ENCODE assay signal across 13 cellular contexts in the genomic region with DNA sequence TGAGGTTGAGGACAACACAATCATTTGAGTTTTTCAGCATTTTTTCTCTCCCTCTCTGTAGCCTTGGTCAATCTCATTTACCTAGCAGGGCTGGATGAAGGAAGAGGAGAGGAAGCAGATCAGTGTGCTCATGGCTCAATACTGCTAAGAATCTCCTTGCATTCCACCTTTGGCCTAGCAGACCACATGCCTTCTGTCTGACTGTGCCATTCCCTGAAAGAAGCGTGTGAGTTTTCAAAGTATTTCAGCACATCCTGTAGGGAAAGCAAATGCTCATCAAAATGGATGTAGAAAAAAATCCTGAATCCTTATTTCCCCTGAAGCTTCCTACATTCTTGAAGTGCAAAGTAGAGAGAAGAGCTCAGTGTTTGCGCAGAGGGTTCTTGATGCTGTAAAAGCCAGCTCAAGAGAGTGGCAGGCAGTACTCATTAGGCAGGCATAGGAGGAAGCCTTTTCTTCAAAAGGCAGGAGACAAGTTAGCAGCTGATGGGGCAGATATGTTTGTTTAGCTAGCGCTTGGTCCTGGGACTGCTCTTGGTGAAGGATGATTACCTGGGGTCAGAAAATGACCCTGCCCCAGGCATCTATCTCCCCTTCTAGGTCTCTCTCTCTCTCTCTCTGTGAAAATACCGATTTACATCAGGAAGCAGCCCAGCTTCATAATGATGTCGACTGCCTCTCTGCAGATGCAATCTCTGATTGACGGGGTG. TPM values are rescaled to one million over a fixed set of nuclear protein-coding genes. Genes with fewer than 3 reads are reported as not detected.
DNase-seq lines count a peak whose midpoint lies in the region; ATAC-seq, FAIRE-seq and TF ChIP-seq lines count a peak whose summit lies in the region.
"Had no signal": no experiment of that assay in that cellular context is flagged by ENCODE, and none has a peak within 500 bp of the region (broad histone marks: within the 10 kb centered on the region; RNA-seq: fewer than 3 reads in every experiment).

No MANE protein-coding gene starts in this region.

- no peak overlapping the region for H3K27ac Mint-ChIP-seq in T-cell
- H3K27ac Mint-ChIP-seq: CD4-positive, alpha-beta T cell had no signal

- intact Hi-C loops in ascending aorta (cut with DNase I), result no loop called here

- no peaks in the 10 kb centered on the region for H3K27me3 ChIP-seq in ascending aorta
- H3K27me3 ChIP-seq in Karpas-422 (ENCODE audit: low read length), result no peaks in the 10 kb centered on the region
- H3K27me3 ChIP-seq: vagina had no signal

- peaks cover 10 to 13% (median 10%) of the 10 kb centered on the region in 3 donors for H3K4me1 Mint-ChIP-seq in T-cell

- H3K4me3 ChIP-seq in cardiac fibroblast (replicated peaks in 1 of 2; ENCODE audit: low read depth in 2 of 2, low read length in 2 of 2) (no peak overlapping the region), ascending aorta (no peak overlapping the region), Karpas-422 (ENCODE audit: low read length) (no peak overlapping the region)
- H3K4me3 ChIP-seq: GM12878, vagina had no signal

- peaks cover 31 to 35% of the 10 kb centered on the region in 2 donors for H3K27me3 Mint-ChIP-seq in T-cell

- no peak for FAIRE-seq in HTR-8/SVneo (lab: Jason Lieb, UNC)
- FAIRE-seq: GM12878 had no signal

- H3K27ac ChIP-seq in ascending aorta (no peak overlapping the region), Karpas-422 (ENCODE audit: low read length) (no peak overlapping the region)
- H3K27ac ChIP-seq: vagina had no signal

- no peaks in the 10 kb centered on the region for H3K9me3 Mint-ChIP-seq in T-cell
- H3K9me3 Mint-ChIP-seq: CD4-positive, alpha-beta T cell had no signal

- H3K36me3 ChIP-seq in ascending aorta (no peaks in the 10 kb centered on the region), Karpas-422 (ENCODE audit: insufficient read depth, low read length) (no peaks in the 10 kb centered on the region)
- H3K36me3 ChIP-seq: vagina had no signal

- no peak overlapping the region for H3K9ac ChIP-seq in Karpas-422 (ENCODE audit: low read length)

- POLR2A ChIA-PET in T-cell (lab: Charles Lee), result interaction anchor here in 1 of 2 donors (0.6 kb wide), 1 partner anchor 14 kb away, joined by 6 read pairs; no protein-coding TSS in a partner anchor

- CTCF ChIA-PET in T-cell (lab: Charles Lee), result no interaction called here

- H4K20me1 ChIP-seq in Karpas-422 (ENCODE audit: insufficient read depth, low read depth, low read length), result no peaks in the 10 kb centered on the region

- TF ChIP-seq CTCF in cardiac fibroblast (IDR thresholded peaks at IDR 0.05; ENCODE audit: low read depth, low read length) (no peak), ascending aorta (IDR thresholded peaks at IDR 0.05) (no peak)

- no peaks in the 10 kb centered on the region for H3K79me2 ChIP-seq in Karpas-422 (ENCODE audit: low read length)

- peak; percentile 72 for DNase-seq in AG08396 (ENCODE audit: low spot score)
- DNase-seq in HTR-8/SVneo (ENCODE audit: insufficient read length, low spot score), result peak; percentile 41
- DNase-seq in cardiac fibroblast (ENCODE audit: low read depth in 2 of 2), result peak; percentile 83 to 94
- peak; percentile 15 for DNase-seq in left kidney (ENCODE audit: low read depth, low spot score)
- DNase-seq in T-cell, result no peak
- no peak for DNase-seq in ascending aorta (ENCODE audit: low spot score in 2 of 2)
- DNase-seq in Karpas-422, result no peak
- DNase-seq: activated T-cell treated with anti-CD3 and anti-CD28 coated beads for 4 hours; CD4-positive, alpha-beta T cell; NCI-H82 had no signal

- H3K36me3 Mint-ChIP-seq in T-cell, result no peaks in the 10 kb centered on the region

- H3K9me2 ChIP-seq in Karpas-422 (replicated peaks; ENCODE audit: insufficient read depth, low read length), result no peaks in the 10 kb centered on the region

- H2AFZ ChIP-seq in Karpas-422 (ENCODE audit: low read length), result no peak overlapping the region

- ATAC-seq in T-cell (replicated peaks in 1 of 4) (no peak), GM21723 (IDR thresholded peaks at IDR 0.05; ENCODE audit: unreplicated experiment) (no peak)
- ATAC-seq: GM12878 had no signal

- H3K9me3 ChIP-seq in ascending aorta (no peaks in the 10 kb centered on the region), Karpas-422 (ENCODE audit: low read length) (no peaks in the 10 kb centered on the region)
- H3K9me3 ChIP-seq: vagina had no signal

- H3K4me1 ChIP-seq in ascending aorta, result no peaks in the 10 kb centered on the region
- no peaks in the 10 kb centered on the region for H3K4me1 ChIP-seq in Karpas-422 (ENCODE audit: low read length)
- H3K4me1 ChIP-seq: vagina had no signal

- no peak overlapping the region for H3K4me2 ChIP-seq in Karpas-422 (ENCODE audit: low read depth, low read length, poor library complexity, severe bottlenecking)

- no peak overlapping the region for H3K4me3 Mint-ChIP-seq in T-cell
- H3K4me3 Mint-ChIP-seq: CD4-positive, alpha-beta T cell had no signal

RNA-seq across cellular contexts. Expression of a gene that starts 14.4 kb away (rescaled TPM):
- 10 to 100 TPM; 56.6 to 65.8 (median 62.2) TPM for total RNA-seq in T-cell
- 24.1 TPM for total RNA-seq in ascending aorta
- total RNA-seq in Karpas-422 (2014; rRNA removed; shearing (Covaris generic); ENCODE audit: low replicate concordance), result 56.3 and 61.1 TPM in 2 replicates

Comparison
In these comparisons a context has a peak if more than half of its experiments do, and no peak if none do; other contexts are left out.
1. DNase-seq: peak in AG08396 (single experiment), HTR-8/SVneo (single experiment), cardiac fibroblast (2 of 2) and left kidney (single experiment); none in T-cell (0 of 34), ascending aorta (0 of 2) and Karpas-422 (single experiment).